7 cellular contexts compared by ENCODE assay signal in genomic region chr2:28681216-28681981, GRCh38.
DNase-seq lines count a peak whose midpoint lies in the region; ATAC-seq, FAIRE-seq and TF ChIP-seq lines count a peak whose summit lies in the region.

No MANE protein-coding gene starts in this region.

- H3K9me3 Mint-ChIP-seq in activated CD4-positive, alpha-beta T cell treated with anti-CD3 and anti-CD28 coated beads, Interleukin-2, amount 10 ng/mL, durations not matched to agents 7 days and 5 days = no peaks in the 10 kb centered on the region
- no peaks in the 10 kb centered on the region for H3K9me3 Mint-ChIP-seq in effector memory CD8-positive, alpha-beta T cell

- FAIRE-seq in H54 (lab: Jason Lieb, UNC) = no peak

- H3K27me3 Mint-ChIP-seq in activated CD4-positive, alpha-beta T cell treated with anti-CD3 and anti-CD28 coated beads, Interleukin-2, amount 10 ng/mL, durations not matched to agents 7 days and 5 days = no peaks in the 10 kb centered on the region
- no peaks in the 10 kb centered on the region for H3K27me3 Mint-ChIP-seq in effector memory CD8-positive, alpha-beta T cell

- ATAC-seq in GM19397 (IDR thresholded peaks at IDR 0.05; ENCODE audit: unreplicated experiment) (peak; percentile 92), HG03342 (IDR thresholded peaks at IDR 0.05; ENCODE audit: unreplicated experiment) (peak; percentile 89)
- peak; percentile 98 for ATAC-seq in effector memory CD8-positive, alpha-beta T cell (replicated peaks)

- POLR2A ChIA-PET in activated CD4-positive, alpha-beta T cell treated with anti-CD3 and anti-CD28 coated beads, Interleukin-2, amount 10 ng/mL, durations not matched to agents 7 days and 5 days (lab: Charles Lee) = no interaction called here

- H3K4me3 Mint-ChIP-seq in activated CD4-positive, alpha-beta T cell treated with anti-CD3 and anti-CD28 coated beads, Interleukin-2, amount 10 ng/mL, durations not matched to agents 7 days and 5 days = no peak overlapping the region
- no peak overlapping the region for H3K4me3 Mint-ChIP-seq in effector memory CD8-positive, alpha-beta T cell

- H3K36me3 Mint-ChIP-seq in activated CD4-positive, alpha-beta T cell treated with anti-CD3 and anti-CD28 coated beads, Interleukin-2, amount 10 ng/mL, durations not matched to agents 7 days and 5 days (ENCODE audit: low read depth) = no peaks in the 10 kb centered on the region
- H3K36me3 Mint-ChIP-seq in effector memory CD8-positive, alpha-beta T cell (ENCODE audit: insufficient read depth) = no peaks in the 10 kb centered on the region

- TF ChIP-seq POLR2A in H54 (IDR thresholded peaks at IDR 0.05; ENCODE audit: low read depth, low read length) = no peak

- peaks cover 28% of the 10 kb centered on the region for H3K4me1 Mint-ChIP-seq in activated CD4-positive, alpha-beta T cell treated with anti-CD3 and anti-CD28 coated beads, Interleukin-2, amount 10 ng/mL, durations not matched to agents 7 days and 5 days
- H3K4me1 Mint-ChIP-seq in effector memory CD8-positive, alpha-beta T cell (ENCODE audit: low read depth in 2 of 2) = peaks cover 16 to 22% of the 10 kb centered on the region in 2 donors

- peak; percentile 47 for DNase-seq in activated CD4-positive, alpha-beta T cell treated with anti-CD3 and anti-CD28 coated beads, Interleukin-2, amount 10 ng/mL, durations not matched to agents 7 days and 5 days
- DNase-seq in effector memory CD8-positive, alpha-beta T cell = peak; percentile 36 to 52 (median 45)
- peak; percentile 37 to 43 for DNase-seq in stimulated activated CD4-positive, alpha-beta T cell treated with anti-CD3 and anti-CD28 coated beads, Interleukin-1b, Interleukin-23, amount 100 ng/mL, for 4 hours (ENCODE audit: low read depth in 2 of 2)
- DNase-seq in NOMO-1 treated with DMSO at 0.1 percent for 48 hours (lab: John Stamatoyannopoulos, UW; ENCODE audit: unreplicated experiment) (no peak), H54 (ENCODE audit: insufficient read length, low spot score) (no peak)

- peak overlapping the region; percentile 72 for H3K27ac Mint-ChIP-seq in activated CD4-positive, alpha-beta T cell treated with anti-CD3 and anti-CD28 coated beads, Interleukin-2, amount 10 ng/mL, durations not matched to agents 7 days and 5 days
- H3K27ac Mint-ChIP-seq in effector memory CD8-positive, alpha-beta T cell = peak overlapping the region; percentile 92 to 93

- CTCF ChIA-PET in activated CD4-positive, alpha-beta T cell treated with anti-CD3 and anti-CD28 coated beads, Interleukin-2, amount 10 ng/mL, durations not matched to agents 7 days and 5 days (lab: Charles Lee) = interaction anchor here (1.1 to 2.4 kb wide), 7 partner anchors 10 to 88 kb away, joined by 3 to 8 read pairs (median 4); no protein-coding TSS in a partner anchor

Comparison
In these comparisons a context has a peak if more than half of its experiments do, and no peak if none do; other contexts are left out.
1. DNase-seq: peak in activated CD4-positive, alpha-beta T cell treated with anti-CD3 and anti-CD28 coated beads, Interleukin-2, amount 10 ng/mL, durations not matched to agents 7 days and 5 days (single experiment), effector memory CD8-positive, alpha-beta T cell (3 of 3) and stimulated activated CD4-positive, alpha-beta T cell treated with anti-CD3 and anti-CD28 coated beads, Interleukin-1b, Interleukin-23, amount 100 ng/mL, for 4 hours (2 of 2); none in NOMO-1 treated with DMSO at 0.1 percent for 48 hours (single experiment) and H54 (single experiment).
2. Peak in every context shown above with its lines, with median percentiles within 50 percentile points of each other: ATAC-seq.